17 cellular contexts compared by ENCODE assay signal in the genomic region with DNA sequence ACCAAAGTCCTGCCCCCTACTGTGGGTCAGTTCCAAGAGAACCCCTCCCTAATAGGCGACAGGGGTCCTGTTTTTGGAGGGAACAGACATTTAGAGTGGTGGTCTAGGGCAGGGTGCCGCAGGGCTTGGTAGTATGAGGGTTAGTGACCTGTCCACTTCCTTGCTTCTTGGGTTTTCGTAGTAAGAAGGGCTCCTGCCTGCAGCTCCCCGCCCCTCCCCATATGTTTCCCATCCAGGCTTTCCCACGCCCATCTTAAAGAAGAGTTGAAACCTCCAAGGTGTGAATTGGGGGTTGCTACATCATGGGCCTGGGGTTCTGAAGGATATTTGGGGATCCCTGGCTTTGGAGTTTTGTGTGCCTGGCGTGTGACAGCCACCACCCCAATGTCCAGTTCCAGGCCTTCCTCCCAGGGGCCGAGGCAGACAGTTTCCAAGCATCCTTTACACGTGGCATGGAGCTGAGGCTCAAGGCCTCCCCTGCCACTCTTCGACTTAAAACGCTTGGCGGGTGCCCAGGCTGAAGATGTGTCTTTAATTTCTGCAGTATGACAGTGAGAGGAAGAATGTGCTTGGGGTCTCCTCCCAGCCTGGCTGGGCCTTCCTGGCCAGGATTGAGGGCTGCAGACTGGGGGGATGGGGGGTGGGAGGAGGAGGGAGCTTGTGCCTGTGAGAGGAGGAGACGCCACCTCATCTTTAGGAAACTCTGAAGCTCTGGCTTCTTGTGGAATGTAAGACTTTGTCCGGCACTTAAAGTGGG. TPM values are rescaled to one million over a fixed set of nuclear protein-coding genes. Genes with fewer than 3 reads are reported as not detected.
DNase-seq lines count a peak whose midpoint lies in the region; ATAC-seq and TF ChIP-seq lines count a peak whose summit lies in the region.
"Had no signal": no experiment of that assay in that cellular context is flagged by ENCODE, and none has a peak within 500 bp of the region (broad histone marks: within the 10 kb centered on the region; RNA-seq: fewer than 3 reads in every experiment).

No MANE protein-coding gene starts in this region.

- CTCF ChIA-PET in PC-3 (lab: Charles Lee) = interaction anchor here (0.6 to 0.8 kb wide), 2 partner anchors 95 to 298 kb away, joined by 3 to 4 read pairs; no protein-coding TSS in a partner anchor

- H3K4me3 ChIP-seq in PC-3 (ENCODE audit: low read length) = no peak overlapping the region

- peaks cover 2% of the 10 kb centered on the region for H3K36me3 Mint-ChIP-seq in nephron progenitor cell (ENCODE audit: low read depth)
- peaks cover 2% of the 10 kb centered on the region for H3K36me3 Mint-ChIP-seq in T-helper 2 cell treated with Interferon-gamma antibody and Interleukin-4, amounts not matched to agents 5 μg/mL and 100 μg/mL, for 36 hours (ENCODE audit: low read depth)
- H3K36me3 Mint-ChIP-seq: activated naive CD4-positive, alpha-beta T cell treated with anti-CD3 and anti-CD28 coated beads, Interleukin-2, amount 50 U/mL, for 72 hours; naive thymus-derived CD8-positive, alpha-beta T cell had no signal

- H3K79me2 ChIP-seq in PC-3 (ENCODE audit: low read length) = no peaks in the 10 kb centered on the region

- H3K4me3 Mint-ChIP-seq in nephron progenitor cell = no peak overlapping the region
- no peak overlapping the region for H3K4me3 Mint-ChIP-seq in T-helper 2 cell treated with Interferon-gamma antibody and Interleukin-4, amounts not matched to agents 5 μg/mL and 100 μg/mL, for 36 hours

- BruUV-seq in PC-3 (replicated peaks; lab: Mats Ljungman, UMichigan) = no TSS peak

- no peaks in the 10 kb centered on the region for H3K9me2 ChIP-seq in PC-3 (replicated peaks; ENCODE audit: low read length)

- no peak for ATAC-seq in PC-3
- ATAC-seq: activated naive CD4-positive, alpha-beta T cell treated with anti-CD3 and anti-CD28 coated beads, Interleukin-2, amount 50 U/mL, for 72 hours; naive thymus-derived CD8-positive, alpha-beta T cell; stimulated activated naive CD8-positive, alpha-beta T cell treated with anti-CD3 and anti-CD28 coated beads, Interleukin-15, Interleukin-2, amounts not matched to agents 100 U/mL and 50 U/mL, for 24 hours had no signal

- POLR2A ChIA-PET in PC-3 (lab: Charles Lee; ENCODE audit: unreplicated experiment) = no interaction called here

- H3F3A ChIP-seq in PC-3 (ENCODE audit: low read length, unreplicated experiment) = no peaks in the 10 kb centered on the region

- H3K9me3 ChIP-seq in PC-3 (ENCODE audit: low read length) = no peaks in the 10 kb centered on the region

- DNase-seq in GM03348 (ENCODE audit: low spot score) (peak; percentile 90), amniotic stem cell (lab: John Stamatoyannopoulos, UW) (peak; percentile 86), iris pigment epithelial cell (ENCODE audit: low read depth) (peak; percentile 83), stromal cell of bone marrow (ENCODE audit: low read depth) (peak; percentile 83), pons (ENCODE audit: low spot score) (no peak), nephron progenitor cell (no peak), PC-3 (no peak)
- DNase-seq in T-helper 2 cell treated with Interferon-gamma antibody and Interleukin-4, amounts not matched to agents 5 μg/mL and 100 μg/mL, for 36 hours (ENCODE audit: low spot score) = no peak
- DNase-seq: COR-L47; effector memory CD4-positive, alpha-beta T cell; naive thymus-derived CD8-positive, alpha-beta T cell; NCI-H1105; NCI-H82; stimulated activated CD4-positive, alpha-beta T cell treated with anti-CD3 and anti-CD28 coated beads, Interleukin-1b, Interleukin-23, amount 100 ng/mL, for 48 hours; stimulated activated naive CD8-positive, alpha-beta T cell treated with anti-CD3 and anti-CD28 coated beads, Interleukin-15, Interleukin-2, amounts not matched to agents 100 U/mL and 50 U/mL, for 24 hours had no signal

- H3K27me3 Mint-ChIP-seq in nephron progenitor cell (ENCODE audit: low read depth, poor library complexity) = peaks cover 18% of the 10 kb centered on the region
- peaks cover 67% of the 10 kb centered on the region for H3K27me3 Mint-ChIP-seq in T-helper 2 cell treated with Interferon-gamma antibody and Interleukin-4, amounts not matched to agents 5 μg/mL and 100 μg/mL, for 36 hours (ENCODE audit: low read depth)

- no peaks in the 10 kb centered on the region for H4K20me1 ChIP-seq in PC-3 (ENCODE audit: low read length)

- no peaks in the 10 kb centered on the region for H3K36me3 ChIP-seq in PC-3 (ENCODE audit: low read depth, low read length)

- no peaks in the 10 kb centered on the region for H3K9me3 Mint-ChIP-seq in nephron progenitor cell
- H3K9me3 Mint-ChIP-seq in T-helper 2 cell treated with Interferon-gamma antibody and Interleukin-4, amounts not matched to agents 5 μg/mL and 100 μg/mL, for 36 hours = no peaks in the 10 kb centered on the region
- H3K9me3 Mint-ChIP-seq: activated naive CD4-positive, alpha-beta T cell treated with anti-CD3 and anti-CD28 coated beads, Interleukin-2, amount 50 U/mL, for 72 hours; naive thymus-derived CD8-positive, alpha-beta T cell had no signal

- H3K4me1 ChIP-seq in PC-3 (ENCODE audit: insufficient read depth, low read length) = peaks cover 14% of the 10 kb centered on the region

- H3K27ac ChIP-seq in PC-3 (ENCODE audit: low read length) = no peak overlapping the region
- H3K27ac ChIP-seq: HL-60 had no signal

- no peak overlapping the region for H3K27ac Mint-ChIP-seq in nephron progenitor cell
- H3K27ac Mint-ChIP-seq in T-helper 2 cell treated with Interferon-gamma antibody and Interleukin-4, amounts not matched to agents 5 μg/mL and 100 μg/mL, for 36 hours = no peak overlapping the region
- H3K27ac Mint-ChIP-seq: activated naive CD4-positive, alpha-beta T cell treated with anti-CD3 and anti-CD28 coated beads, Interleukin-2, amount 50 U/mL, for 72 hours; naive thymus-derived CD8-positive, alpha-beta T cell had no signal

- 0 out of 2 replicates have a peak, but pooled peaks cover 6% of the 10 kb centered on the region for H3K27me3 ChIP-seq in PC-3 (ENCODE audit: low read length)

- intact Hi-C loops in PC-3 (cut with micrococcal nuclease) = no loop called here

- no peak overlapping the region for H2AFZ ChIP-seq in PC-3 (ENCODE audit: low read length)

- no peak overlapping the region for H3K4me2 ChIP-seq in PC-3 (ENCODE audit: low read length)

- H3K4me1 Mint-ChIP-seq in nephron progenitor cell = peaks cover 85% of the 10 kb centered on the region
- peaks cover 15% of the 10 kb centered on the region for H3K4me1 Mint-ChIP-seq in T-helper 2 cell treated with Interferon-gamma antibody and Interleukin-4, amounts not matched to agents 5 μg/mL and 100 μg/mL, for 36 hours (ENCODE audit: low read depth)

- no peak overlapping the region for H3K9ac ChIP-seq in PC-3 (ENCODE audit: low read length)

- TF ChIP-seq CTCF in nephron progenitor cell (IDR thresholded peaks at IDR 0.05) = no peak
- no peak for TF ChIP-seq CTCF in PC-3 (conservative IDR thresholded peaks at IDR 0.05; ENCODE audit: low read depth, low read length)

RNA-seq across cellular contexts. Expression of a gene that starts 2.3 kb away (rescaled TPM):
- 30.6 and 56.2 TPM in 2 replicates for total RNA-seq in PC-3 (2014; rRNA removed)

RNA-seq across cellular contexts. Expression of a gene that starts 38.0 kb away (rescaled TPM):
- total RNA-seq in PC-3 (2014; rRNA removed) = not detected in 2 replicates
- total RNA-seq: naive thymus-derived CD8-positive, alpha-beta T cell had no signal

RNA-seq across cellular contexts. Expression of a gene that starts 53.3 kb away (rescaled TPM):
- total RNA-seq in PC-3 (2014; rRNA removed) = 67.7 and 95.0 TPM in 2 replicates

Comparison
In these comparisons a context has a peak if more than half of its experiments do, and no peak if none do; other contexts are left out.
1. DNase-seq: peak in GM03348 (single experiment), amniotic stem cell (single experiment), iris pigment epithelial cell (single experiment) and stromal cell of bone marrow (single experiment); none in pons (single experiment), nephron progenitor cell (single experiment), PC-3 (single experiment) and T-helper 2 cell treated with Interferon-gamma antibody and Interleukin-4, amounts not matched to agents 5 μg/mL and 100 μg/mL, for 36 hours (single experiment).